ENCODE assay signal across 21 cellular contexts in the genomic region with DNA sequence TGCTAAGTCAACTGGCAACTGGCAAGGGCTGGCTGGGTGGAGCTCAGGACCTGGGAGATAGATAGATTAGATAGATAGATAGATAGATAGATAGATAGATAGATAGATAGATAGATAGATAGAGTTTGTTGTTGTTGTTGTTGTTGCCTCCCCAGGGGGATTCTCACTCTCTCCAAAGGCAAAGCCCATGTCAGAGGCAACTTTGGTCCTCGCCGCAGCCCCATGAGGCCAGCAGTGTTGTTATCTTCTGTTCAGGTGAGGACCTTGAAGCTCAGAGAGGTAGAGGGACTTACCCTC. TPM values are rescaled to one million over a fixed set of nuclear protein-coding genes. Genes with fewer than 3 reads are reported as not detected.
"Had no signal": no experiment of that assay in that cellular context is flagged by ENCODE, and none has a peak within 500 bp of the region (broad histone marks: within the 10 kb centered on the region; RNA-seq: fewer than 3 reads in every experiment).

No MANE protein-coding gene starts in this region.

- ATAC-seq: left lung; lower lobe of right lung; sciatic nerve; stimulated activated naive B cell treated with anti-CD40 and anti-IgM and Interleukin-4, amounts not matched to agents 10 μg/mL and 1 μg/mL and 100 μg/mL, for 72 hours; stimulated activated naive CD8-positive, alpha-beta T cell treated with anti-CD3 and anti-CD28 coated beads, Interleukin-15, amount 100 ng/mL, for 72 hours had no signal

- DNase-seq: cortex of kidney; effector CD8-positive, alpha-beta T cell; foreskin melanocyte; left lung; lower lobe of right lung; naive B cell; stimulated activated CD4-positive, alpha-beta T cell treated with anti-CD3 and anti-CD28 coated beads, Interleukin-2, amount 100 ng/mL, for 24 hours; stimulated activated CD4-positive, alpha-beta T cell treated with anti-CD3 and anti-CD28 coated beads, Interleukin-4, amount 100 ng/mL, for 4 hours; stimulated activated naive B cell treated with anti-CD40 and anti-IgM and Interleukin-4, amounts not matched to agents 10 μg/mL and 1 μg/mL and 100 μg/mL, for 72 hours; stimulated activated naive CD8-positive, alpha-beta T cell treated with anti-CD3 and anti-CD28 coated beads, Interleukin-15, amount 100 ng/mL, for 72 hours; trophoblast cell had no signal

- H2AFZ ChIP-seq: hepatocyte had no signal

- H3K27ac ChIP-seq: dorsolateral prefrontal cortex, hepatocyte, left lung, lower lobe of right lung, neutrophil, prostate gland, thoracic aorta had no signal

- H3K4me3 ChIP-seq: dorsolateral prefrontal cortex, hepatocyte, left lung, lower lobe of right lung, prostate gland, thoracic aorta had no signal

- H3K27me3 ChIP-seq: dorsolateral prefrontal cortex, hepatocyte, left lung, neutrophil had no signal

- H3K4me2 ChIP-seq: hepatocyte had no signal

- H3K9me3 ChIP-seq: left lung, lower lobe of right lung, neutrophil, prostate gland, thoracic aorta had no signal

RNA-seq across cellular contexts. Expression of gene CAMKV, which starts 41.4 kb away (rescaled TPM):
- total RNA-seq: left lung, lower lobe of right lung, osteocyte, sciatic nerve, skeletal muscle tissue, subcutaneous adipose tissue, thoracic aorta had no signal
- polyA plus RNA-seq: urinary bladder had no signal
